In genomic region chr5:130715541-130715940, GRCh38 we compare ENCODE assay signal across 15 cellular contexts.
"Had no signal": no experiment of that assay in that cellular context is flagged by ENCODE, and none has a peak within 500 bp of the region (broad histone marks: within the 10 kb centered on the region; RNA-seq: fewer than 3 reads in every experiment).

No MANE protein-coding gene starts in this region.

- H3K4me1 ChIP-seq: lower lobe of right lung, right atrium auricular region had no signal

- H3K4me3 ChIP-seq: dorsolateral prefrontal cortex, hepatocyte, lower lobe of right lung, right atrium auricular region, smooth muscle cell had no signal

- H3K4me2 ChIP-seq: hepatocyte, smooth muscle cell had no signal

- H3K4me3 Mint-ChIP-seq: activated CD8-positive, alpha-beta T cell treated with anti-CD3 and anti-CD28 coated beads, Interleukin-2, amount 10 ng/mL, durations not matched to agents 7 days and 5 days; brain; naive thymus-derived CD4-positive, alpha-beta T cell; T-cell had no signal

- H3K4me1 Mint-ChIP-seq: brain; naive thymus-derived CD4-positive, alpha-beta T cell; T-cell had no signal

- H3K9me3 ChIP-seq: lower lobe of right lung, right atrium auricular region had no signal

- DNase-seq: activated CD4-positive, alpha-beta T cell treated with anti-CD3 and anti-CD28 coated beads for 4 hours; activated CD8-positive, alpha-beta memory T cell treated with anti-CD3 and anti-CD28 coated beads, Interleukin-2, amount 50 U/mL, for 48 hours; activated CD8-positive, alpha-beta T cell treated with anti-CD3 and anti-CD28 coated beads, Interleukin-2, amount 10 ng/mL, durations not matched to agents 7 days and 5 days; activated naive CD4-positive, alpha-beta T cell treated with Interleukin-2 at 50 U/mL for 16 hours; dorsolateral prefrontal cortex; kidney glomerular epithelial cell; lower lobe of right lung; naive thymus-derived CD4-positive, alpha-beta T cell; posterior cingulate gyrus; T-cell; WERI-Rb-1 had no signal

- H3K27ac ChIP-seq: dorsolateral prefrontal cortex, hepatocyte, lower lobe of right lung, right atrium auricular region, WERI-Rb-1 had no signal

- H2AFZ ChIP-seq: hepatocyte had no signal

- H3K79me2 ChIP-seq: hepatocyte had no signal

- H3K27ac Mint-ChIP-seq: activated CD8-positive, alpha-beta T cell treated with anti-CD3 and anti-CD28 coated beads, Interleukin-2, amount 10 ng/mL, durations not matched to agents 7 days and 5 days; brain; naive thymus-derived CD4-positive, alpha-beta T cell; T-cell had no signal

- H3K36me3 ChIP-seq: lower lobe of right lung, right atrium auricular region, WERI-Rb-1 had no signal

- H3K9me3 Mint-ChIP-seq: brain; naive thymus-derived CD4-positive, alpha-beta T cell; T-cell had no signal

- H3K36me3 Mint-ChIP-seq: brain; naive thymus-derived CD4-positive, alpha-beta T cell; T-cell had no signal

- H3K27me3 ChIP-seq: hepatocyte, right atrium auricular region had no signal
